9 cellular contexts compared by ENCODE assay signal in the genomic region with DNA sequence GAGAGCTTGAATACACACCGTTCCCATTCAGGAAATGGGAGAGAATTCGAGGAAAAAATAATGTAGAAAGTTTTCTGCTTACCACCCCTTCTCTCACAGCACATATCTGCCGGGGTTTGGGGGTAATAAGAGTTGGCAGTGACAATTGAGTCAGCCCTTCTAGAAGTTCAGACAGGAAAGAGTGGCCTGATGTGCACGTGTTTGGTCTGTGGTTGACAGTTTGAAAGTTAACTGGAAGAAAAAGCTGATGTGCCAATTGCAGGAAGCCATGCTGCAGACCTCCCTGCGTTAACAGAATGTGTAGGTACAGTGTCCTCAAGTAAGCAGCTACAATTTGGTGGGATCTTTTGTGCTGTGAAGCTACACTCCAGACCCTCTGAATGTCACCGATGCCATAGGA. TPM values are rescaled to one million over a fixed set of nuclear protein-coding genes. Genes with fewer than 3 reads are reported as not detected.
DNase-seq lines count a peak whose midpoint lies in the region; ATAC-seq and TF ChIP-seq lines count a peak whose summit lies in the region.
"Had no signal": no experiment of that assay in that cellular context is flagged by ENCODE, and none has a peak within 500 bp of the region (broad histone marks: within the 10 kb centered on the region; RNA-seq: fewer than 3 reads in every experiment).

No MANE protein-coding gene starts in this region.

- H3K4me3 Mint-ChIP-seq in MCF 10A (ENCODE audit: unreplicated experiment): no peak overlapping the region
- H3K4me3 Mint-ChIP-seq in stimulated activated naive CD8-positive, alpha-beta T cell treated with anti-CD3 and anti-CD28 coated beads, Interleukin-15, Interleukin-2, amounts not matched to agents 100 ng/mL and 50 ng/mL, for 24 hours: no peak overlapping the region

- no peak overlapping the region for H3K27ac ChIP-seq in mammary epithelial cell (ENCODE audit: insufficient read depth, low read depth, low read length)
- H3K27ac ChIP-seq in OCI-LY7 (ENCODE audit: low read depth, low read length, poor library complexity, severe bottlenecking): no peak overlapping the region
- H3K27ac ChIP-seq in gastroesophageal sphincter: peak overlapping the region in 1 of 4 donors; percentile 21
- H3K27ac ChIP-seq: thoracic aorta had no signal

- H3K9me3 Mint-ChIP-seq in MCF 10A (ENCODE audit: unreplicated experiment): peaks cover 28% of the 10 kb centered on the region
- H3K9me3 Mint-ChIP-seq in stimulated activated naive CD8-positive, alpha-beta T cell treated with anti-CD3 and anti-CD28 coated beads, Interleukin-15, Interleukin-2, amounts not matched to agents 100 ng/mL and 50 ng/mL, for 24 hours: no peaks in the 10 kb centered on the region

- H3K27me3 ChIP-seq in mammary epithelial cell (ENCODE audit: insufficient read depth, low read length) (no peaks in the 10 kb centered on the region), gastroesophageal sphincter (no peaks in the 10 kb centered on the region)

- BruUV-seq in MCF 10A (replicated peaks; lab: Mats Ljungman, UMichigan) (TSS peak; percentile 9), mammary epithelial cell (replicated peaks; lab: Mats Ljungman, UMichigan) (no TSS peak), OCI-LY7 (replicated peaks; lab: Mats Ljungman, UMichigan) (no TSS peak)

- intact Hi-C loops in MCF 10A (cut with micrococcal nuclease): loop anchor here (5.0 kb wide), 1 partner anchor 33 kb away; no protein-coding TSS in a partner anchor
- intact Hi-C loops in mammary epithelial cell (cut with micrococcal nuclease): loop anchor here (5.0 to 10.0 kb wide), 2 partner anchors 43 to 235 kb away; no protein-coding TSS in a partner anchor
- intact Hi-C loops in OCI-LY7 (cut with micrococcal nuclease; ENCODE audit: unreplicated experiment): no loop called here

- dilution Hi-C loops in mammary epithelial cell (cut with HindIII; ENCODE audit: low sequenced_read_pairs): no loop called here

- H3K27ac Mint-ChIP-seq in MCF 10A (ENCODE audit: low read depth, unreplicated experiment): no peak overlapping the region
- peak overlapping the region; percentile 69 for H3K27ac Mint-ChIP-seq in stimulated activated naive CD8-positive, alpha-beta T cell treated with anti-CD3 and anti-CD28 coated beads, Interleukin-15, Interleukin-2, amounts not matched to agents 100 ng/mL and 50 ng/mL, for 24 hours

- POLR2A ChIA-PET in MCF 10A (lab: Yijun Ruan, JAX): interaction anchor here (0.9 to 3.7 kb wide), 6 partner anchors 12 to 49 kb away, joined by 3 to 19 read pairs (median 3); no protein-coding TSS in a partner anchor
- POLR2A ChIA-PET in OCI-LY7 (lab: Charles Lee): interaction anchor here (0.6 to 2.5 kb wide), 4 partner anchors 9 to 698 kb away, joined by 3 to 13 read pairs (median 3); no protein-coding TSS in a partner anchor

- no peaks in the 10 kb centered on the region for H4K20me1 ChIP-seq in mammary epithelial cell (ENCODE audit: insufficient read depth, low read length)
- 0 out of 2 replicates have a peak, but pooled peaks cover 4% of the 10 kb centered on the region for H4K20me1 ChIP-seq in OCI-LY7 (ENCODE audit: insufficient read depth, low read length)

- no peaks in the 10 kb centered on the region for H3K4me1 Mint-ChIP-seq in MCF 10A (ENCODE audit: insufficient read depth, unreplicated experiment)
- peaks cover 22% of the 10 kb centered on the region for H3K4me1 Mint-ChIP-seq in stimulated activated naive CD8-positive, alpha-beta T cell treated with anti-CD3 and anti-CD28 coated beads, Interleukin-15, Interleukin-2, amounts not matched to agents 100 ng/mL and 50 ng/mL, for 24 hours (ENCODE audit: low read depth)

- DNase-seq in MCF 10A (ENCODE audit: unreplicated experiment) (peak; percentile 16), mammary epithelial cell (no peak), OCI-LY7 (ENCODE audit: low spot score) (peak; percentile 7), cerebellar cortex (ENCODE audit: low spot score) (peak; percentile 19), DMS153 treated with DMSO at 0.1 percent for 48 hours (lab: John Stamatoyannopoulos, UW; ENCODE audit: unreplicated experiment) (no peak), NCI-H146 treated with DMSO at 0.1 percent for 48 hours (lab: John Stamatoyannopoulos, UW; ENCODE audit: unreplicated experiment) (no peak)

- no peaks in the 10 kb centered on the region for H3K27me3 Mint-ChIP-seq in MCF 10A (ENCODE audit: insufficient read depth, unreplicated experiment)
- peaks cover 6% of the 10 kb centered on the region for H3K27me3 Mint-ChIP-seq in stimulated activated naive CD8-positive, alpha-beta T cell treated with anti-CD3 and anti-CD28 coated beads, Interleukin-15, Interleukin-2, amounts not matched to agents 100 ng/mL and 50 ng/mL, for 24 hours

- CTCF ChIA-PET in MCF 10A (lab: Yijun Ruan, JAX) (interaction anchor here (0.8 to 1.1 kb wide), 2 partner anchors 11 to 28 kb away, joined by 3 to 4 read pairs; no protein-coding TSS in a partner anchor), mammary epithelial cell (lab: Charles Lee; ENCODE audit: low non-redundant PET) (no interaction called here), OCI-LY7 (lab: Charles Lee; ENCODE audit: unreplicated experiment) (no interaction called here)

- no peak for TF ChIP-seq POLR2A in gastroesophageal sphincter (IDR thresholded peaks at IDR 0.05)

- no peak for TF ChIP-seq EP300 in gastroesophageal sphincter (IDR thresholded peaks at IDR 0.05)

- no peak for ATAC-seq in gastroesophageal sphincter

- no peaks in the 10 kb centered on the region for H3K9me2 ChIP-seq in OCI-LY7 (ENCODE audit: insufficient read depth, low read length)

- no peak overlapping the region for H3K9ac ChIP-seq in mammary epithelial cell (ENCODE audit: insufficient read depth, low read length)

- no peak overlapping the region for H3K4me3 ChIP-seq in mammary epithelial cell (replicated peaks in 1 of 3; ENCODE audit: insufficient read depth in 1 of 3, low read depth in 2 of 3, low read length in 3 of 3)
- no peak overlapping the region for H3K4me3 ChIP-seq in OCI-LY7 (ENCODE audit: low read depth, low read length, poor library complexity, severe bottlenecking)
- no peak overlapping the region for H3K4me3 ChIP-seq in gastroesophageal sphincter
- H3K4me3 ChIP-seq: thoracic aorta had no signal

- H3K36me3 Mint-ChIP-seq in MCF 10A (ENCODE audit: insufficient read depth, unreplicated experiment): peaks cover 62% of the 10 kb centered on the region
- H3K36me3 Mint-ChIP-seq in stimulated activated naive CD8-positive, alpha-beta T cell treated with anti-CD3 and anti-CD28 coated beads, Interleukin-15, Interleukin-2, amounts not matched to agents 100 ng/mL and 50 ng/mL, for 24 hours (ENCODE audit: low read depth): peaks cover 59% of the 10 kb centered on the region

- H3K4me2 ChIP-seq in mammary epithelial cell (ENCODE audit: insufficient read depth, low read depth, low read length) (no peak overlapping the region), OCI-LY7 (ENCODE audit: low read length) (no peak overlapping the region)

- WGBS in mammary epithelial cell (ENCODE audit: low coverage, missing lambda C conversion rate): 82% methylated on average over 6 of the region's 6 CpGs
- 55 to 69% methylated on average over 5 to 6 of the region's 6 CpGs for WGBS in gastroesophageal sphincter (ENCODE audit: low coverage in 1 of 2), 2 donors

- no peaks in the 10 kb centered on the region for H3K4me1 ChIP-seq in mammary epithelial cell (ENCODE audit: insufficient read depth, low read length)
- no peaks in the 10 kb centered on the region for H3K4me1 ChIP-seq in OCI-LY7 (ENCODE audit: insufficient read depth, low read length, poor library complexity, severe bottlenecking)
- peaks cover 0 to 25% (median 0%) of the 10 kb centered on the region in 3 donors for H3K4me1 ChIP-seq in gastroesophageal sphincter

- peaks cover 39% of the 10 kb centered on the region for H3K36me3 ChIP-seq in mammary epithelial cell (ENCODE audit: insufficient read depth, low read length)
- peaks cover 61% of the 10 kb centered on the region for H3K36me3 ChIP-seq in OCI-LY7 (ENCODE audit: insufficient read depth, low read length)
- H3K36me3 ChIP-seq in gastroesophageal sphincter: peaks cover under 1 to 47% of the 10 kb centered on the region in 2 donors

- TF ChIP-seq CTCF in MCF 10A (IDR thresholded peaks at IDR 0.05; ENCODE audit: unreplicated experiment) (no peak), mammary epithelial cell (conservative IDR thresholded peaks at IDR 0.05 in 1 of 2, IDR thresholded peaks at IDR 0.05 in 1 of 2; ENCODE audit: extremely low read depth in 1 of 2, insufficient read depth in 1 of 2, low read depth in 1 of 2, low read length in 2 of 2) (no peak), OCI-LY7 (conservative IDR thresholded peaks at IDR 0.05; ENCODE audit: low read length) (no peak), gastroesophageal sphincter (IDR thresholded peaks at IDR 0.05) (no peak)

- H2AFZ ChIP-seq in mammary epithelial cell (ENCODE audit: low read depth, low read length) (no peak overlapping the region), OCI-LY7 (ENCODE audit: low read length) (no peak overlapping the region)

- no peaks in the 10 kb centered on the region for H3K9me3 ChIP-seq in mammary epithelial cell (replicated peaks; ENCODE audit: insufficient read depth, low read length)
- H3K9me3 ChIP-seq in OCI-LY7 (ENCODE audit: low read length): no peaks in the 10 kb centered on the region
- no peaks in the 10 kb centered on the region for H3K9me3 ChIP-seq in gastroesophageal sphincter
- H3K9me3 ChIP-seq: thoracic aorta had no signal

- in situ Hi-C loops in mammary epithelial cell (cut with MboI; ENCODE audit: low sequenced_read_pairs in 2 of 2): no loop called here

- H3K79me2 ChIP-seq in mammary epithelial cell (ENCODE audit: insufficient read depth, low read length) (no peaks in the 10 kb centered on the region), OCI-LY7 (ENCODE audit: insufficient read depth, low read depth, low read length) (no peaks in the 10 kb centered on the region)

RNA-seq across cellular contexts. Expression of a gene that starts 50.9 kb away (rescaled TPM):
- total RNA-seq in MCF 10A (2022) (105 and 107 TPM in 2 replicates), mammary epithelial cell (100 to 1,000 TPM in 1 of 2 donors, 10 to 100 TPM in 1; 96.2 to 137 TPM), OCI-LY7 (2022) (251 and 271 TPM in 2 replicates), gastroesophageal sphincter (100 to 1,000 TPM in 1 of 4 donors, 10 to 100 TPM in 3; 79.5 to 104 (median 91.8) TPM)
- 136 TPM for polyA plus RNA-seq in mammary epithelial cell
- polyA minus RNA-seq in mammary epithelial cell: 204 TPM
- 217 and 276 TPM in 2 replicates for total RNA-seq in OCI-LY7 (2014; rRNA removed; shearing (Covaris generic))

Comparison
In these comparisons a context has a peak if more than half of its experiments do, and no peak if none do; other contexts are left out.
1. DNase-seq: peak in MCF 10A (single experiment), OCI-LY7 (single experiment) and cerebellar cortex (single experiment); none in mammary epithelial cell (single experiment), DMS153 treated with DMSO at 0.1 percent for 48 hours (single experiment) and NCI-H146 treated with DMSO at 0.1 percent for 48 hours (single experiment).